Comparison of ENCODE assay signal across 5 cellular contexts in genomic region chr21:46433116-46433515, GRCh38. TPM values are rescaled to one million over a fixed set of nuclear protein-coding genes. Genes with fewer than 3 reads are reported as not detected.
A peak's percentile ranks its signal among the peaks of the same experiment; 100 is the strongest.
DNase-seq lines count a peak whose midpoint lies in the region; ATAC-seq and TF ChIP-seq lines count a peak whose summit lies in the region.
"Not testable (repeated sequence)": the region's sequence is repeated elsewhere in the genome, so short reads cannot be mapped to it uniquely, and the experiment has no call there.

No MANE protein-coding gene starts in this region.

- not testable (repeated sequence) for H3K27me3 Mint-ChIP-seq in CD8-positive, alpha-beta T cell (ENCODE audit: low read depth); chondrocyte (ENCODE audit: low read depth)

- not testable (repeated sequence) for H3K27me3 ChIP-seq in CD8-positive, alpha-beta T cell (ENCODE audit: insufficient read depth, low read length); lower lobe of right lung (ENCODE audit: low read depth); osteoblast (ENCODE audit: insufficient read depth, low read length)

- not testable (repeated sequence) for H2AFZ ChIP-seq in osteoblast (ENCODE audit: low read length)

- H3K4me1 ChIP-seq in CD8-positive, alpha-beta T cell (ENCODE audit: insufficient read depth, low read length), result peaks cover 26% of the 10 kb centered on the region
- H3K4me1 ChIP-seq in lower lobe of right lung; osteoblast (ENCODE audit: insufficient read depth, low read length): not testable (repeated sequence)

- not testable (repeated sequence) for H3K27ac ChIP-seq in CD8-positive, alpha-beta T cell (ENCODE audit: low read depth, low read length); lower lobe of right lung; osteoblast (ENCODE audit: low read depth, low read length)

- peaks cover 74% of the 10 kb centered on the region for H3K36me3 Mint-ChIP-seq in CD8-positive, alpha-beta T cell
- peaks cover 26% of the 10 kb centered on the region for H3K36me3 Mint-ChIP-seq in chondrocyte (ENCODE audit: low read depth)

- not testable (repeated sequence) for H3K36me3 ChIP-seq in CD8-positive, alpha-beta T cell (ENCODE audit: insufficient read depth, low read length)
- H3K36me3 ChIP-seq in lower lobe of right lung, result peaks cover 83% of the 10 kb centered on the region
- peaks cover 31% of the 10 kb centered on the region for H3K36me3 ChIP-seq in osteoblast (ENCODE audit: insufficient read depth, low read length)

- DNase-seq in CD8-positive, alpha-beta T cell, result not testable (repeated sequence)
- DNase-seq in chondrocyte (ENCODE audit: low spot score), result peak; percentile 24
- peak; percentile 8 for DNase-seq in left ventricle myocardium superior
- peak; percentile 13 for DNase-seq in lower lobe of right lung
- DNase-seq in osteoblast (ENCODE audit: insufficient read length, low spot score, missing footprints), result peak; percentile 44

- TF ChIP-seq CTCF in CD8-positive, alpha-beta T cell (IDR thresholded peaks at IDR 0.05); chondrocyte (IDR thresholded peaks at IDR 0.05); lower lobe of right lung (IDR thresholded peaks at IDR 0.05); osteoblast (IDR thresholded peaks at IDR 0.05; ENCODE audit: extremely low read depth, low read depth, low read length): not testable (repeated sequence)

- H3K4me2 ChIP-seq in osteoblast (ENCODE audit: insufficient read depth, low read length), result not testable (repeated sequence)

- H3K79me2 ChIP-seq in osteoblast (ENCODE audit: insufficient read depth, low read length), result not testable (repeated sequence)

- not testable (repeated sequence) for H3K4me3 ChIP-seq in CD8-positive, alpha-beta T cell (ENCODE audit: low read depth, low read length); lower lobe of right lung; osteoblast (ENCODE audit: insufficient read depth, low read length)

- CTCF ChIA-PET in CD8-positive, alpha-beta T cell (lab: Charles Lee), result not testable (repeated sequence)

- not testable (repeated sequence) for H3K9me3 ChIP-seq in CD8-positive, alpha-beta T cell (ENCODE audit: low read length); lower lobe of right lung; osteoblast (ENCODE audit: low read depth, low read length)

- peak overlapping the region; percentile 18 for H3K27ac Mint-ChIP-seq in CD8-positive, alpha-beta T cell
- H3K27ac Mint-ChIP-seq in chondrocyte (ENCODE audit: unreplicated experiment), result not testable (repeated sequence)

- not testable (repeated sequence) for H3K4me3 Mint-ChIP-seq in CD8-positive, alpha-beta T cell; chondrocyte (ENCODE audit: unreplicated experiment)

- ATAC-seq in CD8-positive, alpha-beta T cell; left ventricle myocardium superior; lower lobe of right lung: not testable (repeated sequence)

- peaks cover 24% of the 10 kb centered on the region for H3K4me1 Mint-ChIP-seq in CD8-positive, alpha-beta T cell (ENCODE audit: low read depth)
- H3K4me1 Mint-ChIP-seq in chondrocyte (ENCODE audit: low read depth), result not testable (repeated sequence)

- H3K9me3 Mint-ChIP-seq in CD8-positive, alpha-beta T cell; chondrocyte (ENCODE audit: low read depth): not testable (repeated sequence)

- POLR2A ChIA-PET in CD8-positive, alpha-beta T cell (lab: Charles Lee), result interaction anchor here (0.7 to 1.5 kb wide), 2 partner anchors 8 to 180 kb away, joined by 3 to 4 read pairs; no protein-coding TSS in a partner anchor

- intact Hi-C loops in CD8-positive, alpha-beta T cell (cut with DNase I, micrococcal nuclease), result loop anchor here in 1 of 2 experiments (5.0 kb wide), 1 partner anchor 111 kb away; the partner anchor contains the start of genes C21orf58 and PCNT
- intact Hi-C loops in left ventricle myocardium superior (cut with micrococcal nuclease); lower lobe of right lung (cut with DNase I): not testable (repeated sequence)

- not testable (repeated sequence) for H4K20me1 ChIP-seq in osteoblast (ENCODE audit: insufficient read depth, low read length)

RNA-seq across cellular contexts. Expression of gene DIP2A, which starts 25.6 kb away (rescaled TPM):
- total RNA-seq in CD8-positive, alpha-beta T cell, result 10 to 100 TPM; 59.5 to 62.3 TPM
- total RNA-seq in chondrocyte (27.9 to 37.0 TPM (median 30.3 TPM) in 3 replicates), left ventricle myocardium superior (28.5 TPM), lower lobe of right lung (41.0 TPM), osteoblast (22.8 and 27.4 TPM in 2 replicates)
